ENCODE assay signal across 1 cellular context in the genomic region with DNA sequence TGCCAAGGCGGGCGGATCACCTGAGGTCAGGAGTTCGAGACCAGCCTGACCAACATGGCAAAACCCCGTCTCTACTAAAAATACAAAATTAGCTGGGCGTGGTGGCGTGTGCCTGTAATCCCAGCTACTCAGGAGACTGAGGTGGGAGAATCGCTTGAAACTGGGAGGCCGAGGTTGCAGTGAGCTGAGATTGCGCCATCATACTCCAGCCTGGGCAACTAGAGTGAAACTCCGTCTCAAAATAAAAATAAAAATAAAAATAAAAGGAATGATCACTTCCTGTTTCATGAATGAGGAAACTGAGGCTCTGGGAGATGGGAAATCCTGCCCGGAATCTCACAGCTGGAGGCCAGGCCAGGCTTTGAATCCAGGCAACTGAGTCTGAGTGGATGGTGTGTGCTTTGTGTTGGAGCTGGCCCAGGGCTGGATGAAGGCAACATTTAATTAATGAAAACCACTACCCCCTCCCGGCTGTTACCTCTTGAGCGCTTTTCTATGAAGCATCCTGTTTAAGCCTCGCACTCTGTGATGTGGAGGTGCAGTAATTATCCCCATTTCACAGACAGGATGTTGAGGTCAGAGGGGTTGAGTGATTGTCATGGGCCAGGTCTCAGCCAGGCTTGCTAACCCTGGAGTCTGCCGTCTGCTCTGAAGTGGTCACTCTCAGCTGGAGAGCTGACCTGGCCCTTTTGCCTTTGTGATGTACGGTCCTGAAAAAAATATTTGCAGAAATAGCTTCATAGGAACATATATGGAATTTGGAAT.
TF ChIP-seq lines count a peak whose summit lies in the region.

No MANE protein-coding gene starts in this region.

TF ChIP-seq in GM23338, 12 proteins besides CTCF, POLR2A, EP300 and RAD21 (continued from another document):
- TF ChIP-seq, protein P1, sequence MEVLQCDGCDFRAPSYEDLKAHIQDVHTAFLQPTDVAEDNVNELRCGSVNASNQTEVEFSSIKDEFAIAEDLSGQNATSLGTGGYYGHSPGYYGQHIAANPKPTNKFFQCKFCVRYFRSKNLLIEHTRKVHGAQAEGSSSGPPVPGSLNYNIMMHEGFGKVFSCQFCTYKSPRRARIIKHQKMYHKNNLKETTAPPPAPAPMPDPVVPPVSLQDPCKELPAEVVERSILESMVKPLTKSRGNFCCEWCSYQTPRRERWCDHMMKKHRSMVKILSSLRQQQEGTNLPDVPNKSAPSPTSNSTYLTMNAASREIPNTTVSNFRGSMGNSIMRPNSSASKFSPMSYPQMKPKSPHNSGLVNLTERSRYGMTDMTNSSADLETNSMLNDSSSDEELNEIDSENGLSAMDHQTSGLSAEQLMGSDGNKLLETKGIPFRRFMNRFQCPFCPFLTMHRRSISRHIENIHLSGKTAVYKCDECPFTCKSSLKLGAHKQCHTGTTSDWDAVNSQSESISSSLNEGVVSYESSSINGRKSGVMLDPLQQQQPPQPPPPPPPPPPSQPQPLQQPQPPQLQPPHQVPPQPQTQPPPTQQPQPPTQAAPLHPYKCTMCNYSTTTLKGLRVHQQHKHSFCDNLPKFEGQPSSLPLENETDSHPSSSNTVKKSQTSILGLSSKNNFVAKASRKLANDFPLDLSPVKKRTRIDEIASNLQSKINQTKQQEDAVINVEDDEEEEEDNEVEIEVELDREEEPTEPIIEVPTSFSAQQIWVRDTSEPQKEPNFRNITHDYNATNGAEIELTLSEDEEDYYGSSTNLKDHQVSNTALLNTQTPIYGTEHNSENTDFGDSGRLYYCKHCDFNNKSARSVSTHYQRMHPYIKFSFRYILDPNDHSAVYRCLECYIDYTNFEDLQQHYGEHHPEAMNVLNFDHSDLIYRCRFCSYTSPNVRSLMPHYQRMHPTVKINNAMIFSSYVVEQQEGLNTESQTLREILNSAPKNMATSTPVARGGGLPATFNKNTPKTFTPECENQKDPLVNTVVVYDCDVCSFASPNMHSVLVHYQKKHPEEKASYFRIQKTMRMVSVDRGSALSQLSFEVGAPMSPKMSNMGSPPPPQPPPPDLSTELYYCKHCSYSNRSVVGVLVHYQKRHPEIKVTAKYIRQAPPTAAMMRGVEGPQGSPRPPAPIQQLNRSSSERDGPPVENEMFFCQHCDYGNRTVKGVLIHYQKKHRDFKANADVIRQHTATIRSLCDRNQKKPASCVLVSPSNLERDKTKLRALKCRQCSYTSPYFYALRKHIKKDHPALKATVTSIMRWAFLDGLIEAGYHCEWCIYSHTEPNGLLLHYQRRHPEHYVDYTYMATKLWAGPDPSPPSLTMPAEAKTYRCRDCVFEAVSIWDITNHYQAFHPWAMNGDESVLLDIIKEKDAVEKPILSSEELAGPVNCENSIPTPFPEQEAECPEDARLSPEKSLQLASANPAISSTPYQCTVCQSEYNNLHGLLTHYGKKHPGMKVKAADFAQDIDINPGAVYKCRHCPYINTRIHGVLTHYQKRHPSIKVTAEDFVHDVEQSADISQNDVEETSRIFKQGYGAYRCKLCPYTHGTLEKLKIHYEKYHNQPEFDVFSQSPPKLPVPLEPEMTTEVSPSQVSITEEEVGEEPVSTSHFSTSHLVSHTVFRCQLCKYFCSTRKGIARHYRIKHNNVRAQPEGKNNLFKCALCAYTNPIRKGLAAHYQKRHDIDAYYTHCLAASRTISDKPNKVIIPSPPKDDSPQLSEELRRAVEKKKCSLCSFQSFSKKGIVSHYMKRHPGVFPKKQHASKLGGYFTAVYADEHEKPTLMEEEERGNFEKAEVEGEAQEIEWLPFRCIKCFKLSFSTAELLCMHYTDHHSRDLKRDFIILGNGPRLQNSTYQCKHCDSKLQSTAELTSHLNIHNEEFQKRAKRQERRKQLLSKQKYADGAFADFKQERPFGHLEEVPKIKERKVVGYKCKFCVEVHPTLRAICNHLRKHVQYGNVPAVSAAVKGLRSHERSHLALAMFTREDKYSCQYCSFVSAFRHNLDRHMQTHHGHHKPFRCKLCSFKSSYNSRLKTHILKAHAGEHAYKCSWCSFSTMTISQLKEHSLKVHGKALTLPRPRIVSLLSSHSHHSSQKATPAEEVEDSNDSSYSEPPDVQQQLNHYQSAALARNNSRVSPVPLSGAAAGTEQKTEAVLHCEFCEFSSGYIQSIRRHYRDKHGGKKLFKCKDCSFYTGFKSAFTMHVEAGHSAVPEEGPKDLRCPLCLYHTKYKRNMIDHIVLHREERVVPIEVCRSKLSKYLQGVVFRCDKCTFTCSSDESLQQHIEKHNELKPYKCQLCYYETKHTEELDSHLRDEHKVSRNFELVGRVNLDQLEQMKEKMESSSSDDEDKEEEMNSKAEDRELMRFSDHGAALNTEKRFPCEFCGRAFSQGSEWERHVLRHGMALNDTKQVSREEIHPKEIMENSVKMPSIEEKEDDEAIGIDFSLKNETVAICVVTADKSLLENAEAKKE (CRISPR knock-in tag; IDR thresholded peaks at IDR 0.05): no peak
- TF ChIP-seq EZH2 (IDR thresholded peaks at IDR 0.05; ENCODE audit: low read depth, unreplicated experiment) (no peak), POLR2AphosphoS5 (IDR thresholded peaks at IDR 0.05; ENCODE audit: low read depth) (no peak), ZNF331 (CRISPR knock-in tag; IDR thresholded peaks at IDR 0.05; ENCODE audit: low read depth) (no peak), EZH2phosphoT487 (IDR thresholded peaks at IDR 0.05; ENCODE audit: unreplicated experiment) (no peak)
TF ChIP-seq in GM23338: peak in this region for 0.
